Comparison of ENCODE assay signal across 8 cellular contexts in the genomic region with DNA sequence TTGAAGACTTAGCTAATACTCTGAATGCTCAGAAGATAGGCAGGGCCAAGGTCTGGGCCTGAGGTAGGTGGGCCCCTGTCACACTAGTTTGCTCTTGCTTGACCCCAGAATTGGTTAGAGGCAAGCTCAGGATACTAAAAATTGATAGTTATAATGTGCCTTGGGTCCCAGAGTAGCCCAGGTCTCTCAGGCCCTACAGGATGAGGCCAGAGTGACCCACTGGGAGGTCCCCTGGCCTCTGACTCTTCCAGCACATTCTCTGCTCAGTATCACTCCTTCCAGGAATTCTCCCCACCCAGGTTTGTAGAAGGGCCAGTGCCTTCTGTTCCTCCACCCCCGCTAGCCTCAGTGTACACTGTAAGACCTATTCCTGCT. TPM values are rescaled to one million over a fixed set of nuclear protein-coding genes. Genes with fewer than 3 reads are reported as not detected.
A peak's percentile ranks its signal among the peaks of the same experiment; 100 is the strongest.
DNase-seq lines count a peak whose midpoint lies in the region; ATAC-seq and TF ChIP-seq lines count a peak whose summit lies in the region.

No MANE protein-coding gene starts in this region.

- DNase-seq in AG04450 (ENCODE audit: low read depth, low spot score) (no peak), NB4 (ENCODE audit: low read depth) (no peak), coronary artery (ENCODE audit: low spot score) (no peak), GM20000 (ENCODE audit: low spot score) (no peak), GF-D8 (lab: John Stamatoyannopoulos, UW) (no peak), NCI-H345 (lab: John Stamatoyannopoulos, UW) (no peak)
- DNase-seq in natural killer cell treated with Interleukin-12 subunit alpha and Interleukin-12 subunit beta and Interleukin-15 and Interleukin-18, amount 100 ng/mL, for 72 hours (ENCODE audit: low spot score) = no peak

- no peak for ATAC-seq in natural killer cell treated with Interleukin-12 subunit alpha and Interleukin-12 subunit beta and Interleukin-15 and Interleukin-18, amount 100 ng/mL, for 72 hours
- ATAC-seq in HG03469 (IDR thresholded peaks at IDR 0.05; ENCODE audit: unreplicated experiment) = no peak

- peak overlapping the region; percentile 82 for H3K4me3 Mint-ChIP-seq in natural killer cell treated with Interleukin-12 subunit alpha and Interleukin-12 subunit beta and Interleukin-15 and Interleukin-18, amount 100 ng/mL, for 72 hours

- POLR2A ChIA-PET in AG04450 (lab: Yijun Ruan, JAX) = interaction anchor here (0.6 to 1.9 kb wide), 12 partner anchors 15 to 508 kb away, joined by 3 to 14 read pairs (median 4); partner anchors contain the start of genes C3orf62, CELSR3, NICN1 and QRICH1

- no peaks in the 10 kb centered on the region; the same call in 1 of the 2 replicates for H3K9me3 ChIP-seq in AG04450 (ENCODE audit: control insufficient read depth, insufficient read depth, low read length)

- H3K4me1 Mint-ChIP-seq in natural killer cell treated with Interleukin-12 subunit alpha and Interleukin-12 subunit beta and Interleukin-15 and Interleukin-18, amount 100 ng/mL, for 72 hours (ENCODE audit: low read depth in 2 of 2) = peaks cover 5 to 14% of the 10 kb centered on the region in 2 donors

- CTCF ChIA-PET in AG04450 (lab: Charles Lee) = interaction anchor here (0.5 to 2.7 kb wide), 24 partner anchors 9 to 279 kb away, joined by 3 to 26 read pairs (median 4); partner anchors contain the start of genes QRICH1 and TCTA

- H3K27me3 ChIP-seq in AG04450 (ENCODE audit: control insufficient read depth, insufficient read depth, low read length) = no peaks in the 10 kb centered on the region

- TF ChIP-seq POLR2A in NB4 (IDR thresholded peaks at IDR 0.05; ENCODE audit: extremely low read depth, insufficient read length) = no peak

- H3K27me3 Mint-ChIP-seq in natural killer cell treated with Interleukin-12 subunit alpha and Interleukin-12 subunit beta and Interleukin-15 and Interleukin-18, amount 100 ng/mL, for 72 hours = no peaks in the 10 kb centered on the region

- H3K27ac Mint-ChIP-seq in natural killer cell treated with Interleukin-12 subunit alpha and Interleukin-12 subunit beta and Interleukin-15 and Interleukin-18, amount 100 ng/mL, for 72 hours = peak overlapping the region; percentile 26 to 78

- TF ChIP-seq CTCF in AG04450 (IDR thresholded peaks at IDR 0.05; ENCODE audit: low read depth, low read length) (no peak), NB4 (IDR thresholded peaks at IDR 0.05; ENCODE audit: low read depth, low read length) (no peak), coronary artery (IDR thresholded peaks at IDR 0.05) (no peak), GM20000 (IDR thresholded peaks at IDR 0.05; ENCODE audit: extremely low read depth, missing control alignments) (no peak)

- no peaks in the 10 kb centered on the region for H3K9me3 Mint-ChIP-seq in natural killer cell treated with Interleukin-12 subunit alpha and Interleukin-12 subunit beta and Interleukin-15 and Interleukin-18, amount 100 ng/mL, for 72 hours

- H3K27ac ChIP-seq in AG04450 (ENCODE audit: low read depth, low read length) (peak overlapping the region; percentile 70), coronary artery (peak overlapping the region; percentile 92 to 93)

- H3K36me3 Mint-ChIP-seq in natural killer cell treated with Interleukin-12 subunit alpha and Interleukin-12 subunit beta and Interleukin-15 and Interleukin-18, amount 100 ng/mL, for 72 hours = no peaks in the 10 kb centered on the region

- H3K4me3 ChIP-seq in AG04450 (ENCODE audit: low read depth, low read length) (peak overlapping the region; percentile 83), NB4 (ENCODE audit: low read depth, low read length) (peak overlapping the region; percentile 67), coronary artery (peak overlapping the region; percentile 86)

RNA-seq across cellular contexts. Expression of gene KLHDC8B, which starts 0.7 kb away (rescaled TPM):
- polyA plus RNA-seq in AG04450 (2011; rRNA removed) = 20.7 and 21.2 TPM in 2 replicates
- polyA minus RNA-seq in AG04450 (2011; rRNA and poly(A)+ RNA removed) = 17.2 and 19.8 TPM in 2 replicates
- 1 to 10 TPM; 1.3 to 3.1 TPM for total RNA-seq in natural killer cell treated with Interleukin-12 subunit alpha and Interleukin-12 subunit beta and Interleukin-15 and Interleukin-18, amount 100 ng/mL, for 72 hours

RNA-seq across cellular contexts. Expression of gene CCDC71, which starts 4.6 kb away (rescaled TPM):
- 19.6 and 27.7 TPM in 2 replicates for polyA plus RNA-seq in AG04450 (2011; rRNA removed)
- polyA minus RNA-seq in AG04450 (2011; rRNA and poly(A)+ RNA removed) = 34.9 and 53.3 TPM in 2 replicates
- 10 to 100 TPM; 21.0 to 24.7 TPM for total RNA-seq in natural killer cell treated with Interleukin-12 subunit alpha and Interleukin-12 subunit beta and Interleukin-15 and Interleukin-18, amount 100 ng/mL, for 72 hours

RNA-seq across cellular contexts. Expression of gene LAMB2, which starts 37.9 kb away (rescaled TPM):
- polyA plus RNA-seq in AG04450 (2011; rRNA removed) = 470 and 674 TPM in 2 replicates
- polyA minus RNA-seq in AG04450 (2011; rRNA and poly(A)+ RNA removed) = 513 and 748 TPM in 2 replicates
- not detected for total RNA-seq in natural killer cell treated with Interleukin-12 subunit alpha and Interleukin-12 subunit beta and Interleukin-15 and Interleukin-18, amount 100 ng/mL, for 72 hours

RNA-seq across cellular contexts. Expression of gene USP19, which starts 50.1 kb away (rescaled TPM):
- 33.3 and 37.7 TPM in 2 replicates for polyA plus RNA-seq in AG04450 (2011; rRNA removed)
- polyA minus RNA-seq in AG04450 (2011; rRNA and poly(A)+ RNA removed) = 93.3 and 135 TPM in 2 replicates
- 10 to 100 TPM; 54.4 to 65.0 TPM for total RNA-seq in natural killer cell treated with Interleukin-12 subunit alpha and Interleukin-12 subunit beta and Interleukin-15 and Interleukin-18, amount 100 ng/mL, for 72 hours
